ENCODE assay signal across 1 cellular context in the genomic region with DNA sequence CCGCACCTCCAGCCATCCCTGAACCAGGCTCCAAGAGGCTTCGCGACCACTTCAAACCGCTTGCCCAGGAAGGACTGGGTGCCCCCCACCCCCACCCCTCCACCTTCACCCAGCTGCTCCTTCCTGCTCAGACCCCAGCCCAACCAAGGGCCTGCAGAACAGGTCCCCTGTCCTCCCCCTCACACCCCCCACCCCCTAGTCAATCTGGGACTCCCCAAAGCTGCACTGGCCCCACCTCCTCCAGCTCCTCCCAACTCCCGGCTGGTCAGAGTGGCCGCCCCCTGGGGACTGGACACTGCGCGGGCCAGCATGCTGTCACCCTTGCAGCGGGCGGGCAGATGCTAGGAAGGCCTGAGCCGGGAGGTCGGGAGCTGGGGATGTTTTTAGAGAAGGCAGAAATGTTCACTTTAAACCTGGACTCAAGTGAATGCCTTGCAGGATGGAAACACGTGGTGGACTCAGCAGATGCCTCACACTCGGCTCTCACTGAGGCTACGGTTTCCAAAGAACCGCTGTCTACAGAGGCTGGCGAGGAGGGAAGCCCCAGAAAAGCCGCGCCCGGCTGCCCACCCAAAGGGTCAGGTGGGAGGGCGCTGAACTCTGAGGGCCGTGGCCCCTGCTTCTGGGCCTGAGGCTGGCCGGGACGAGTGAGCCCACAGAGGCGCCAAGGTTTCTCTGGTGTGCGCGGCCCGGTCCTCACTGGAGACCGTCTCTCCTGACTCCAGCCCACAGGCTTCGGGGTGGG.
TF ChIP-seq lines count a peak whose summit lies in the region.

No MANE protein-coding gene starts in this region.

TF ChIP-seq in endothelial cell of umbilical vein, 7 proteins besides CTCF, POLR2A, EP300 and RAD21:
- TF ChIP-seq GATA2 (IDR thresholded peaks at IDR 0.05; ENCODE audit: insufficient read depth, insufficient read length, low read depth, low read length) (no peak), EZH2 (IDR thresholded peaks at IDR 0.05; ENCODE audit: borderline replicate concordance, low read depth, low read length, severe bottlenecking) (no peak), POLR2AphosphoS5 (IDR thresholded peaks at IDR 0.05; ENCODE audit: insufficient read depth, low read depth, low read length) (no peak), JUN (IDR thresholded peaks at IDR 0.05; ENCODE audit: borderline replicate concordance, insufficient read depth, insufficient read length, low read depth) (no peak), MYC (IDR thresholded peaks at IDR 0.05; ENCODE audit: low read depth, low read length) (no peak)
- TF ChIP-seq, protein P1, sequence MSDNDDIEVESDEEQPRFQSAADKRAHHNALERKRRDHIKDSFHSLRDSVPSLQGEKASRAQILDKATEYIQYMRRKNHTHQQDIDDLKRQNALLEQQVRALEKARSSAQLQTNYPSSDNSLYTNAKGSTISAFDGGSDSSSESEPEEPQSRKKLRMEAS (IDR thresholded peaks at IDR 0.05; ENCODE audit: insufficient read depth, insufficient read length): no peak
